13 cellular contexts compared by ENCODE assay signal in the genomic region with DNA sequence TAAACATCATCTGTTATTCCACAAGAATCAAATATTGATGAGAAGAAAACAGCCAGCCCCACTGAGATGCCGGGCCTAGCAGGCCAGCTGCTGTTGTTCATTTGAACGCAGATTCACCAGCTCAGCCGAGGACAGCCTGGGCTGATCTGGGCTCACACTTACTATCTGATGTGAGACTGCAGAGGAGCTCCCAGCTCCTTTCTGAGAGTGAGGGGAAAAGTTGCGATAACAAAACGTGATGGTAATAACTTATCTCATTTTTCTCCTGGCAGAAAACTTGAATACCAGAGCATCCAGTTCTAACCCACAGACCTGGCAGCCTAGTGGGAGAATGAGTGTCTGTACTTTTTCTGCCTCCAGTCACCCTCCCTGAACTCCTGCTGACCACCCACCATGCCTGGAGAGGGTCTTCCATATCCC. TPM values are rescaled to one million over a fixed set of nuclear protein-coding genes. Genes with fewer than 3 reads are reported as not detected.
DNase-seq lines count a peak whose midpoint lies in the region; ATAC-seq and TF ChIP-seq lines count a peak whose summit lies in the region.
"Had no signal": no experiment of that assay in that cellular context is flagged by ENCODE, and none has a peak within 500 bp of the region (broad histone marks: within the 10 kb centered on the region; RNA-seq: fewer than 3 reads in every experiment).

No MANE protein-coding gene starts in this region.

- peak overlapping the region; percentile 84 for H3K4me2 ChIP-seq in BLaER1
- peak overlapping the region; percentile 51 for H3K4me2 ChIP-seq in osteoblast (ENCODE audit: insufficient read depth, low read length)

- ATAC-seq in SK-N-SH treated with all-trans-retinoic acid at 6 μM for 48 hours = peak; percentile 19; the same call in 2 of the 3 replicates
- ATAC-seq: activated naive CD4-positive, alpha-beta T cell treated with anti-CD3 and anti-CD28 coated beads, Interleukin-2, amount 50 U/mL, for 72 hours had no signal

- H3K27ac ChIP-seq in BLaER1 (peak overlapping the region; percentile 92), osteoblast (ENCODE audit: low read depth, low read length) (peak overlapping the region; percentile 95), esophagus muscularis mucosa (replicated peaks in 1 of 4) (no peak overlapping the region)

- no peaks in the 10 kb centered on the region for H3K79me2 ChIP-seq in osteoblast (ENCODE audit: insufficient read depth, low read length)

- H3K36me3 ChIP-seq in BLaER1 (no peaks in the 10 kb centered on the region), osteoblast (ENCODE audit: insufficient read depth, low read length) (no peaks in the 10 kb centered on the region), esophagus muscularis mucosa (no peaks in the 10 kb centered on the region), HAP-1 (replicated peaks) (no peaks in the 10 kb centered on the region)

- peak overlapping the region; percentile 74 for H3K9ac ChIP-seq in BLaER1

- in situ Hi-C loops in HAP-1 (cut with MboI; ENCODE audit: low sequenced_read_pairs) = no loop called here

- H3K4me3 ChIP-seq in BLaER1 (peak overlapping the region; percentile 21; the same call in 1 of the 2 replicates), osteoblast (ENCODE audit: insufficient read depth, low read length) (peak overlapping the region; percentile 23), esophagus muscularis mucosa (no peak overlapping the region), HAP-1 (no peak overlapping the region)

- no peaks in the 10 kb centered on the region for H3K27me3 ChIP-seq in BLaER1
- no peaks in the 10 kb centered on the region for H3K27me3 ChIP-seq in osteoblast (ENCODE audit: insufficient read depth, low read length)
- peaks cover 0 to 8% (median 0%) of the 10 kb centered on the region in 4 donors for H3K27me3 ChIP-seq in esophagus muscularis mucosa
- H3K27me3 ChIP-seq in HAP-1 (ENCODE audit: low read depth) = no peaks in the 10 kb centered on the region

- DNase-seq in erythroblast (lab: John Stamatoyannopoulos, UW) (peak; percentile 73 to 86), osteoblast (ENCODE audit: insufficient read length, low spot score, missing footprints) (peak; percentile 74), NCI-H128 (lab: John Stamatoyannopoulos, UW; ENCODE audit: unreplicated experiment) (no peak), esophagus muscularis mucosa (ENCODE audit: extremely low spot score) (no peak), HAP-1 (ENCODE audit: low spot score in 2 of 2) (no peak), OCI-M2 (lab: John Stamatoyannopoulos, UW; ENCODE audit: unreplicated experiment) (no peak)
- DNase-seq: NCI-H1092, NCI-H446, nucleus accumbens, T-helper 9 cell had no signal

- intact Hi-C loops in esophagus muscularis mucosa (cut with DNase I) = loop anchor here (10.0 kb wide), 1 partner anchor 226 kb away; no protein-coding TSS in a partner anchor

- H4K20me1 ChIP-seq in BLaER1 (no peaks in the 10 kb centered on the region), osteoblast (ENCODE audit: insufficient read depth, low read length) (no peaks in the 10 kb centered on the region)

- TF ChIP-seq POLR2A in erythroblast (IDR thresholded peaks at IDR 0.05; ENCODE audit: low read length) = peak; percentile 39
- TF ChIP-seq POLR2A in esophagus muscularis mucosa (IDR thresholded peaks at IDR 0.05; ENCODE audit: low read depth) = no peak

- H2AFZ ChIP-seq in osteoblast (ENCODE audit: low read length) = no peak overlapping the region

- no peak for TF ChIP-seq EP300 in esophagus muscularis mucosa (IDR thresholded peaks at IDR 0.05)

- TF ChIP-seq CTCF in osteoblast (IDR thresholded peaks at IDR 0.05; ENCODE audit: extremely low read depth, low read depth, low read length) (no peak), esophagus muscularis mucosa (IDR thresholded peaks at IDR 0.05) (no peak)

- H3K4me1 ChIP-seq in BLaER1 (peaks cover 54% of the 10 kb centered on the region), osteoblast (ENCODE audit: insufficient read depth, low read length) (peaks cover 33% of the 10 kb centered on the region), esophagus muscularis mucosa (peaks cover 0 to 13% (median 5%) of the 10 kb centered on the region in 4 donors), HAP-1 (no peaks in the 10 kb centered on the region)

- whole genome bisulfite sequencing in esophagus muscularis mucosa = 84% methylated on average over 5 of the region's 5 CpGs

- H3K9me3 ChIP-seq in BLaER1 (peaks cover 17% of the 10 kb centered on the region), osteoblast (ENCODE audit: low read depth, low read length) (no peaks in the 10 kb centered on the region), esophagus muscularis mucosa (no peaks in the 10 kb centered on the region), HAP-1 (no peaks in the 10 kb centered on the region)

TF ChIP-seq in SK-N-SH treated with all-trans-retinoic acid at 6 μM for 48 hours, 23 proteins besides CTCF, POLR2A, EP300 and RAD21:
- no peak for TF ChIP-seq CSDC2 (CRISPR knock-in tag; IDR thresholded peaks at IDR 0.05)
- no peak for TF ChIP-seq ZFP30 (CRISPR knock-in tag; IDR thresholded peaks at IDR 0.05)
- TF ChIP-seq CREB5 (CRISPR knock-in tag; IDR thresholded peaks at IDR 0.05; ENCODE audit: low read depth) = no peak
- no peak for TF ChIP-seq PPARA (CRISPR knock-in tag; IDR thresholded peaks at IDR 0.05; ENCODE audit: borderline replicate concordance)
- TF ChIP-seq TOX (CRISPR knock-in tag; IDR thresholded peaks at IDR 0.05; ENCODE audit: borderline replicate concordance) = no peak
- TF ChIP-seq ZNF565 (CRISPR knock-in tag; conservative IDR thresholded peaks at IDR 0.05; ENCODE audit: low read depth) = no peak
- TF ChIP-seq BACH2 (CRISPR knock-in tag; IDR thresholded peaks at IDR 0.05; ENCODE audit: borderline replicate concordance) = no peak
- no peak for TF ChIP-seq OSR1 (CRISPR knock-in tag; IDR thresholded peaks at IDR 0.05)
- TF ChIP-seq ARNTL (CRISPR knock-in tag; IDR thresholded peaks at IDR 0.05; ENCODE audit: borderline replicate concordance, low read depth) = no peak
- TF ChIP-seq ESRRG (CRISPR knock-in tag; IDR thresholded peaks at IDR 0.05) = no peak
- no peak; the same call in 1 of the 2 replicates for TF ChIP-seq ISL1 (CRISPR knock-in tag; IDR thresholded peaks at IDR 0.05)
- TF ChIP-seq ZNF70 (CRISPR knock-in tag; IDR thresholded peaks at IDR 0.05) = no peak
- no peak for TF ChIP-seq ZC3H10 (CRISPR knock-in tag; IDR thresholded peaks at IDR 0.05)
- TF ChIP-seq, protein P1, sequence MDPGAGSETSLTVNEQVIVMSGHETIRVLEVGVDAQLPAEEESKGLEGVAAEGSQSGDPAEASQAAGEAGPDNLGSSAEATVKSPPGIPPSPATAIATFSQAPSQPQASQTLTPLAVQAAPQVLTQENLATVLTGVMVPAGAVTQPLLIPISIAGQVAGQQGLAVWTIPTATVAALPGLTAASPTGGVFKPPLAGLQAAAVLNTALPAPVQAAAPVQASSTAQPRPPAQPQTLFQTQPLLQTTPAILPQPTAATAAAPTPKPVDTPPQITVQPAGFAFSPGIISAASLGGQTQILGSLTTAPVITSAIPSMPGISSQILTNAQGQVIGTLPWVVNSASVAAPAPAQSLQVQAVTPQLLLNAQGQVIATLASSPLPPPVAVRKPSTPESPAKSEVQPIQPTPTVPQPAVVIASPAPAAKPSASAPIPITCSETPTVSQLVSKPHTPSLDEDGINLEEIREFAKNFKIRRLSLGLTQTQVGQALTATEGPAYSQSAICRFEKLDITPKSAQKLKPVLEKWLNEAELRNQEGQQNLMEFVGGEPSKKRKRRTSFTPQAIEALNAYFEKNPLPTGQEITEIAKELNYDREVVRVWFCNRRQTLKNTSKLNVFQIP (CRISPR knock-in tag; IDR thresholded peaks at IDR 0.05; ENCODE audit: borderline replicate concordance, low read depth) = no peak

RNA-seq across cellular contexts. Expression of gene BNIP5, which starts 14.5 kb away (rescaled TPM):
- total RNA-seq in osteoblast (not detected in 2 replicates), esophagus muscularis mucosa (not detected)
- total RNA-seq: activated naive CD4-positive, alpha-beta T cell treated with anti-CD3 and anti-CD28 coated beads, Interleukin-2, amount 50 U/mL, for 72 hours had no signal

RNA-seq across cellular contexts. Expression of gene ETV7, which starts 36.3 kb away (rescaled TPM):
- total RNA-seq in osteoblast (3.3 and 3.5 TPM in 2 replicates), esophagus muscularis mucosa (1 to 10 TPM in 1 of 4 donors, under 1 TPM in 1, not detected in 2; 0.71 to 1.5 TPM)

Comparison
In these comparisons a context has a peak if more than half of its experiments do, and no peak if none do; other contexts are left out.
1. H3K27ac ChIP-seq: peak in BLaER1 (single experiment) and osteoblast (single experiment); none in esophagus muscularis mucosa (0 of 4).
2. H3K4me3 ChIP-seq: peak in BLaER1 (single experiment) and osteoblast (single experiment); none in esophagus muscularis mucosa (0 of 4) and HAP-1 (single experiment).
3. DNase-seq: peak in erythroblast (2 of 2) and osteoblast (single experiment); none in NCI-H128 (single experiment), esophagus muscularis mucosa (single experiment), HAP-1 (0 of 2) and OCI-M2 (single experiment).